In genomic region chr17:57622886-57623433, GRCh38 we compare ENCODE assay signal across 9 cellular contexts.
A peak's percentile ranks its signal among the peaks of the same experiment; 100 is the strongest.
DNase-seq lines count a peak whose midpoint lies in the region; ATAC-seq, FAIRE-seq and TF ChIP-seq lines count a peak whose summit lies in the region.
"Had no signal": no experiment of that assay in that cellular context is flagged by ENCODE, and none has a peak within 500 bp of the region (broad histone marks: within the 10 kb centered on the region; RNA-seq: fewer than 3 reads in every experiment).

No MANE protein-coding gene starts in this region.

- no peak for FAIRE-seq in D721Med (lab: Jason Lieb, UNC)

- ATAC-seq in GM19035 (IDR thresholded peaks at IDR 0.05; ENCODE audit: unreplicated experiment): peak; percentile 73
- peak; percentile 68 for ATAC-seq in HG03135 (IDR thresholded peaks at IDR 0.05; ENCODE audit: unreplicated experiment)

- TF ChIP-seq CTCF in D721Med (IDR thresholded peaks at IDR 0.05; ENCODE audit: insufficient read depth, missing control alignments): no peak

- peak; percentile 42 for DNase-seq in Ammon's horn (ENCODE audit: low spot score)
- DNase-seq in SK-N-DZ (ENCODE audit: low spot score): peak; percentile 85
- DNase-seq in head of caudate nucleus: peak in 23 of 42 donors; percentile 10 to 81 (median 42)
- DNase-seq in D721Med (ENCODE audit: insufficient read length, low spot score): no peak
- no peak for DNase-seq in DMS79 (lab: John Stamatoyannopoulos, UW)
- no peak for DNase-seq in NCI-H146 treated with DMSO at 0.1 percent for 48 hours (lab: John Stamatoyannopoulos, UW; ENCODE audit: unreplicated experiment)
- DNase-seq: gastrocnemius medialis had no signal

- intact Hi-C loops in head of caudate nucleus (cut with DNase I): no loop called here

Comparison
In these comparisons a context has a peak if more than half of its experiments do, and no peak if none do; other contexts are left out.
1. DNase-seq: peak in Ammon's horn (single experiment), SK-N-DZ (single experiment) and head of caudate nucleus (23 of 42); none in D721Med (single experiment), DMS79 (single experiment) and NCI-H146 treated with DMSO at 0.1 percent for 48 hours (single experiment).